2 cellular contexts compared by ENCODE assay signal in genomic region chr11:111494040-111494439, GRCh38.
TF ChIP-seq lines count a peak whose summit lies in the region.

No MANE protein-coding gene starts in this region.

TF ChIP-seq in GM23338, 12 proteins besides CTCF, POLR2A, EP300 and RAD21:
- TF ChIP-seq ETS1 (IDR thresholded peaks at IDR 0.05) (no peak), REST (IDR thresholded peaks at IDR 0.05; ENCODE audit: unreplicated experiment) (no peak), JUNB (IDR thresholded peaks at IDR 0.05; ENCODE audit: unreplicated experiment) (no peak), EZH2phosphoT487 (IDR thresholded peaks at IDR 0.05; ENCODE audit: unreplicated experiment) (no peak), ZNF114 (CRISPR knock-in tag; IDR thresholded peaks at IDR 0.05) (no peak), ZNF462 (CRISPR knock-in tag; IDR thresholded peaks at IDR 0.05) (no peak)

TF ChIP-seq in H1, 55 proteins besides CTCF, POLR2A, EP300 and RAD21:
- TF ChIP-seq RXRA (IDR thresholded peaks at IDR 0.05; ENCODE audit: insufficient read depth, low read depth, low read length) (no peak), BRCA1 (IDR thresholded peaks at IDR 0.05; ENCODE audit: low read depth, low read length) (no peak), JUND (IDR thresholded peaks at IDR 0.05; ENCODE audit: low read length) (no peak), JUN (IDR thresholded peaks at IDR 0.05; ENCODE audit: low read depth, low read length) (no peak), ATF2 (IDR thresholded peaks at IDR 0.05; ENCODE audit: low read length) (no peak), HDAC2 (IDR thresholded peaks at IDR 0.05; ENCODE audit: borderline replicate concordance in 1 of 2, low read depth in 2 of 2, low read length in 2 of 2) (no peak)
